ENCODE assay signal across 16 cellular contexts in genomic region chr6:7897461-7898192, GRCh38. TPM values are rescaled to one million over a fixed set of nuclear protein-coding genes. Genes with fewer than 3 reads are reported as not detected.
A peak's percentile ranks its signal among the peaks of the same experiment; 100 is the strongest.
DNase-seq lines count a peak whose midpoint lies in the region; ATAC-seq, FAIRE-seq and TF ChIP-seq lines count a peak whose summit lies in the region.
"Had no signal": no experiment of that assay in that cellular context is flagged by ENCODE, and none has a peak within 500 bp of the region (broad histone marks: within the 10 kb centered on the region; RNA-seq: fewer than 3 reads in every experiment).

No MANE protein-coding gene starts in this region.

- H3K36me3 Mint-ChIP-seq in naive thymus-derived CD8-positive, alpha-beta T cell = peaks cover 0 to 76% (median 27%) of the 10 kb centered on the region in 3 donors

- H3K4me1 ChIP-seq in heart right ventricle = peaks cover 0 to 3% (median 0%) of the 10 kb centered on the region in 9 donors

- no peak overlapping the region for H3K4me3 Mint-ChIP-seq in naive thymus-derived CD8-positive, alpha-beta T cell
- H3K4me3 Mint-ChIP-seq: activated CD4-positive, alpha-beta T cell treated with anti-CD3 and anti-CD28 coated beads for 36 hours; stimulated activated naive CD8-positive, alpha-beta T cell treated with anti-CD3 and anti-CD28 coated beads, Interleukin-15, amount 100 ng/mL, for 72 hours had no signal

- H3K27me3 ChIP-seq in heart right ventricle = no peaks in the 10 kb centered on the region

- H3K36me3 ChIP-seq in heart right ventricle = peaks cover 0 to 100% (median 58%) of the 10 kb centered on the region in 9 donors

- no peak for TF ChIP-seq CTCF in heart right ventricle (IDR thresholded peaks at IDR 0.05)

- no peaks in the 10 kb centered on the region for H3K9me3 ChIP-seq in heart right ventricle

- peaks cover 0 to 3% (median 0%) of the 10 kb centered on the region in 4 donors for H3K4me1 Mint-ChIP-seq in naive thymus-derived CD8-positive, alpha-beta T cell
- H3K4me1 Mint-ChIP-seq: activated CD4-positive, alpha-beta T cell treated with anti-CD3 and anti-CD28 coated beads for 36 hours; stimulated activated naive CD8-positive, alpha-beta T cell treated with anti-CD3 and anti-CD28 coated beads, Interleukin-15, amount 100 ng/mL, for 72 hours had no signal

- POLR2A ChIA-PET in naive thymus-derived CD8-positive, alpha-beta T cell (lab: Charles Lee) = no interaction called here

- no peak overlapping the region for H3K27ac ChIP-seq in heart right ventricle

- DNase-seq in GM19239 (ENCODE audit: insufficient read length, low spot score) (no peak), NCI-H2227 (lab: John Stamatoyannopoulos, UW; ENCODE audit: unreplicated experiment) (no peak), heart right ventricle (no peak), NK-92 (lab: John Stamatoyannopoulos, UW; ENCODE audit: unreplicated experiment) (no peak)
- DNase-seq in naive thymus-derived CD8-positive, alpha-beta T cell = no peak
- DNase-seq: activated CD4-positive, alpha-beta T cell treated with anti-CD3 and anti-CD28 coated beads for 36 hours; C1 segment of cervical spinal cord; H7; Karpas-422; NCI-H1694; NCI-H526 treated with DMSO at 0.1 percent for 48 hours; stimulated activated naive CD8-positive, alpha-beta T cell treated with anti-CD3 and anti-CD28 coated beads, Interleukin-15, amount 100 ng/mL, for 72 hours; T-helper 2 cell had no signal

- peak; percentile 88 for FAIRE-seq in GM19239 (lab: Jason Lieb, UNC)
- FAIRE-seq: keratinocyte had no signal

- intact Hi-C loops in heart right ventricle (cut with DNase I) = no loop called here

- no peaks in the 10 kb centered on the region for H3K27me3 Mint-ChIP-seq in naive thymus-derived CD8-positive, alpha-beta T cell
- H3K27me3 Mint-ChIP-seq: activated CD4-positive, alpha-beta T cell treated with anti-CD3 and anti-CD28 coated beads for 36 hours; stimulated activated naive CD8-positive, alpha-beta T cell treated with anti-CD3 and anti-CD28 coated beads, Interleukin-15, amount 100 ng/mL, for 72 hours had no signal

- ATAC-seq in GM21737 (IDR thresholded peaks at IDR 0.05; ENCODE audit: unreplicated experiment) (peak; percentile 48), HG03354 (IDR thresholded peaks at IDR 0.05; ENCODE audit: poor library complexity, severe bottlenecking, unreplicated experiment) (peak; percentile 44), heart right ventricle (no peak)
- no peak for ATAC-seq in naive thymus-derived CD8-positive, alpha-beta T cell
- ATAC-seq: activated CD4-positive, alpha-beta T cell treated with anti-CD3 and anti-CD28 coated beads for 36 hours; stimulated activated naive CD8-positive, alpha-beta T cell treated with anti-CD3 and anti-CD28 coated beads, Interleukin-15, amount 100 ng/mL, for 72 hours had no signal

- no peaks in the 10 kb centered on the region for H3K9me3 Mint-ChIP-seq in naive thymus-derived CD8-positive, alpha-beta T cell
- H3K9me3 Mint-ChIP-seq: stimulated activated naive CD8-positive, alpha-beta T cell treated with anti-CD3 and anti-CD28 coated beads, Interleukin-15, amount 100 ng/mL, for 72 hours had no signal

- 96 to 97% methylated on average over 9 of the region's 9 CpGs for WGBS in heart right ventricle, 2 donors

- peak overlapping the region in 1 of 10 donors; percentile 80 for H3K27ac Mint-ChIP-seq in naive thymus-derived CD8-positive, alpha-beta T cell
- H3K27ac Mint-ChIP-seq: activated CD4-positive, alpha-beta T cell treated with anti-CD3 and anti-CD28 coated beads for 36 hours had no signal

- no peak overlapping the region for H3K4me3 ChIP-seq in heart right ventricle

RNA-seq across cellular contexts. Expression of gene TXNDC5, which starts 13.0 kb away (rescaled TPM):
- 10 to 100 TPM; 10.7 to 12.1 TPM for total RNA-seq in naive thymus-derived CD8-positive, alpha-beta T cell
- 10 to 100 TPM; 14.5 to 25.2 (median 24.6) TPM for polyA plus RNA-seq in naive thymus-derived CD8-positive, alpha-beta T cell
- total RNA-seq in heart right ventricle = 10 to 100 TPM; 26.7 to 78.0 (median 38.3) TPM
- polyA plus RNA-seq in heart right ventricle = 10 to 100 TPM; 26.5 to 65.6 TPM

Comparison
In these comparisons a context has a peak if more than half of its experiments do, and no peak if none do; other contexts are left out.
1. ATAC-seq: peak in GM21737 (single experiment) and HG03354 (single experiment); none in naive thymus-derived CD8-positive, alpha-beta T cell (0 of 2) and heart right ventricle (0 of 8).